ENCODE assay signal across 25 cellular contexts in genomic region chr3:130412991-130413390, GRCh38.
DNase-seq lines count a peak whose midpoint lies in the region; TF ChIP-seq lines count a peak whose summit lies in the region.
"Had no signal": no experiment of that assay in that cellular context is flagged by ENCODE, and none has a peak within 500 bp of the region (broad histone marks: within the 10 kb centered on the region; RNA-seq: fewer than 3 reads in every experiment).

No MANE protein-coding gene starts in this region.

- H3K9me3 ChIP-seq in BE2C (peaks cover 2% of the 10 kb centered on the region; the same call in 1 of the 2 replicates), endodermal cell (ENCODE audit: control insufficient read depth, low read length) (peaks cover 17% of the 10 kb centered on the region)
- H3K9me3 ChIP-seq: A549 had no signal

- H3K36me3 Mint-ChIP-seq in endodermal cell (ENCODE audit: low read depth) (peaks cover 4% of the 10 kb centered on the region), neural crest cell (ENCODE audit: low read depth) (peaks cover 3% of the 10 kb centered on the region)
- H3K36me3 Mint-ChIP-seq: CD14-positive monocyte; CD4-positive, alpha-beta memory T cell; CD4-positive, CD25-positive, alpha-beta regulatory T cell; CD8-positive, alpha-beta memory T cell had no signal

- H3K36me3 ChIP-seq in BE2C: no peaks in the 10 kb centered on the region
- H3K36me3 ChIP-seq in endodermal cell (ENCODE audit: control insufficient read depth, insufficient read depth, low read length): no peaks in the 10 kb centered on the region
- H3K36me3 ChIP-seq: BLaER1 had no signal

- H3K27me3 Mint-ChIP-seq in endodermal cell (ENCODE audit: insufficient read depth) (no peaks in the 10 kb centered on the region), neural crest cell (ENCODE audit: low read depth) (no peaks in the 10 kb centered on the region)

- H3K4me1 Mint-ChIP-seq in endodermal cell: peaks cover 13% of the 10 kb centered on the region
- H3K4me1 Mint-ChIP-seq in neural crest cell: peaks cover 32% of the 10 kb centered on the region
- H3K4me1 Mint-ChIP-seq: B cell; CD4-positive, alpha-beta memory T cell; CD4-positive, CD25-positive, alpha-beta regulatory T cell; CD8-positive, alpha-beta memory T cell had no signal

- H3K27ac ChIP-seq in endodermal cell (ENCODE audit: low read depth, low read length): no peak overlapping the region
- H3K27ac ChIP-seq: 22Rv1, A549, BLaER1 had no signal

- peak overlapping the region; percentile 16 for H3K27ac Mint-ChIP-seq in endodermal cell
- H3K27ac Mint-ChIP-seq in neural crest cell (ENCODE audit: unreplicated experiment): peak overlapping the region; percentile 76
- H3K27ac Mint-ChIP-seq: B cell; CD4-positive, alpha-beta memory T cell; CD4-positive, CD25-positive, alpha-beta regulatory T cell; CD8-positive, alpha-beta memory T cell had no signal

- TF ChIP-seq CTCF in BE2C (IDR thresholded peaks at IDR 0.05; ENCODE audit: low read depth, low read length) (no peak), endodermal cell (conservative IDR thresholded peaks at IDR 0.05) (no peak), neural crest cell (conservative IDR thresholded peaks at IDR 0.05) (no peak)

- peaks cover 21% of the 10 kb centered on the region for H3K9me3 Mint-ChIP-seq in endodermal cell
- H3K9me3 Mint-ChIP-seq in neural crest cell: peaks cover 4% of the 10 kb centered on the region

- H3K27me3 ChIP-seq in BE2C (no peaks in the 10 kb centered on the region), endodermal cell (ENCODE audit: control insufficient read depth, insufficient read depth, low read length, poor library complexity, severe bottlenecking) (no peaks in the 10 kb centered on the region)
- H3K27me3 ChIP-seq: BLaER1 had no signal

- no peak overlapping the region for H3K9ac ChIP-seq in endodermal cell (ENCODE audit: extremely low read depth, low read length, poor library complexity, severe bottlenecking)
- H3K9ac ChIP-seq: BLaER1 had no signal

- WGBS in endodermal cell (ENCODE audit: insufficient coverage in 1 of 2, insufficient read length in 1 of 2), 2 experiments: 0% methylated on average over 1 of the region's 1 CpG

- H3K4me3 Mint-ChIP-seq in endodermal cell (no peak overlapping the region), neural crest cell (no peak overlapping the region)
- H3K4me3 Mint-ChIP-seq: B cell; CD14-positive monocyte; CD4-positive, alpha-beta memory T cell; CD4-positive, CD25-positive, alpha-beta regulatory T cell; CD8-positive, alpha-beta memory T cell had no signal

- H3K4me1 ChIP-seq in BE2C (peaks cover 13% of the 10 kb centered on the region), endodermal cell (ENCODE audit: control insufficient read depth, insufficient read depth, low read length) (no peaks in the 10 kb centered on the region)
- H3K4me1 ChIP-seq: A549, BLaER1 had no signal

- H3K4me3 ChIP-seq in BE2C (ENCODE audit: low read depth, low read length) (no peak overlapping the region), endodermal cell (ENCODE audit: low read length) (no peak overlapping the region)
- H3K4me3 ChIP-seq: A549, BLaER1, GM12878 had no signal

- DNase-seq in BE2C (peak; percentile 62), endodermal cell (no peak), neural crest cell (ENCODE audit: low read depth, low spot score) (no peak), NCI-H2171 treated with DMSO at 0.1 percent for 48 hours (lab: John Stamatoyannopoulos, UW) (no peak)
- DNase-seq in stimulated activated CD4-positive, alpha-beta T cell treated with anti-CD3 and anti-CD28 coated beads, Interleukin-1b, Interleukin-23, amount 100 ng/mL, for 48 hours: no peak
- DNase-seq in stimulated activated CD4-positive, alpha-beta T cell treated with anti-CD3 and anti-CD28 coated beads, Interleukin-12 subunit alpha, Interleukin-12 subunit beta, amount 100 ng/mL, for 4 hours: no peak
- DNase-seq: AML-193; C1 segment of cervical spinal cord; CD4-positive, alpha-beta memory T cell; CD4-positive, CD25-positive, alpha-beta regulatory T cell; CD8-positive, alpha-beta memory T cell; COR-L47; DMS 273 treated with DMSO at 0.1 percent for 48 hours; DMS153; DMS53; DMS79; DND-41; EL; GDM1 had no signal
